In the genomic region with DNA sequence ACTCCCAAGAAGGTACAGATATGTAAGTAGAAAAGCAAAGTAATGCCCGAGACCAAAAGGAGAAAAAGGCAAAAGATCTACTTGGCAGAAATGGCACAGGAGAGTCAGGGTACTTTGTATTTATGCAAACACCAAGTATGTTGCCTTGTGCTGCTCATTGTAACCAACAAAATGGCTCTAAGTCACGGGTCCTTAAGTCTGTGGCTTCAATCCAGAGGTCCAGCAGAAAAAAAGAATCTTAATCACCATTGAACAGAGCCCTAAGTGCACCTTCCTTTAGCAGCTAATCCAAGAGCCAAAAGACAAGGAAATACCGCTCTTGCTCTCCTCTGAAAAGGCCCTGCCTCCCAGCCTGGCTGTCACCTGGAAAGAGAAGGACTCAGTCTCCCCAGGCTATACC, we compare ENCODE assay signal across 7 cellular contexts.
"Had no signal": no experiment of that assay in that cellular context is flagged by ENCODE, and none has a peak within 500 bp of the region (broad histone marks: within the 10 kb centered on the region; RNA-seq: fewer than 3 reads in every experiment).

No MANE protein-coding gene starts in this region.

- DNase-seq: H9, HCEC 1CT, KBM-7 had no signal

- H3K27ac ChIP-seq: HL-60, KMS-11 had no signal

- H3K27me3 Mint-ChIP-seq: IgD-negative memory B cell had no signal

- H2AFZ ChIP-seq: GM23338 had no signal

- H3K4me2 ChIP-seq: GM23338, KMS-11 had no signal

- H3K36me3 Mint-ChIP-seq: IgD-negative memory B cell had no signal

- H3K9me3 Mint-ChIP-seq: GM23338 had no signal

- H3K27ac Mint-ChIP-seq: GM23338, H9, IgD-negative memory B cell had no signal

- H3K4me3 Mint-ChIP-seq: GM23338, H9, IgD-negative memory B cell had no signal

- H3K4me1 Mint-ChIP-seq: IgD-negative memory B cell had no signal

- H3K9ac ChIP-seq: KMS-11 had no signal

- H3K4me3 ChIP-seq: GM23338 had no signal
